In the genomic region with DNA sequence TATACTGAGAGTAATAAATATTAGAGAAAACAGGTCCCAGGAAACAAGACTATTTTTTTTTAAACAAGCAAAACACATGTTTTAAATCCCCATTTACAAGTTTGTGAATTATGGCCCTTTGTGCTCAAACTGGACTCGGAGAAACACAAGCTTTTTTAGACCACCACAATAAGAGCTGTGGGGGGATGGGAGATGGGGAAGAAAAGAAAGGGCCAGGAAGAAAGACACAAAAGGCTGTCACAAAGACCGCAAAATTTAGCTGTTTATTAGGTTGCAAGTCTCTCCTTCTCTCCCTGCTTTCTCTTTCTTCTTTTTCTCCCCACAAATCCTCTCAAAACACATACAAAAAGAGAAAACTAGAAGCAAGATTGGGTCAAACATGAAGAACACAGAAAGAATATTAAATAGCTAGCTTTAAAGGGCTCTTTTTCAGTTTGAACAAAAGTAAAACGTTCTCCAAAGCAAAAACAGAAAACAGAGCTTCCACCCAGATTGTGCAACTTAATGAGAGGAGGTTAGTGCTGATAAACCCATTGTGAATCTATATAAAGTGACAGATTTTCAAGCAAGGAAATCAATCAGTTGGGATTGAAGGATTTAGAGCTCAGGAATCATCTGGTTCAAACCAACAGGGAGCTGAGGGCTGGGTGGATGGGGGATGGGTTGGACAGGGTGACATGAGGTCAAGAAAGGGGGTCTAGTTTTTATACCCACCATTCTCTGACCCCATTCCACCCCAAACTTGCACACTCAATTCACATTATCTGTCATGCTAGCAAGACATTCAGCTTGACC, we compare ENCODE assay signal across 13 cellular contexts.
DNase-seq lines count a peak whose midpoint lies in the region.
"Had no signal": no experiment of that assay in that cellular context is flagged by ENCODE, and none has a peak within 500 bp of the region (broad histone marks: within the 10 kb centered on the region; RNA-seq: fewer than 3 reads in every experiment).

No MANE protein-coding gene starts in this region.

- H3K27me3 ChIP-seq in BLaER1 treated with 17β-estradiol and CSF1 and Interleukin-3, amounts not matched to agents 10 nM and 100 nM, result no peaks in the 10 kb centered on the region
- no peaks in the 10 kb centered on the region for H3K27me3 ChIP-seq in iPS-18a (ENCODE audit: control insufficient read depth, insufficient read depth, low read length)

- no peak overlapping the region for H3K4me3 ChIP-seq in BLaER1 treated with 17β-estradiol and CSF1 and Interleukin-3, amounts not matched to agents 10 nM and 100 nM
- peak overlapping the region; percentile 43 for H3K4me3 ChIP-seq in iPS-18a (ENCODE audit: low read length)

- peaks cover 9 to 30% (median 26%) of the 10 kb centered on the region in 10 experiments; a peak in 18 of 20 replicates for H3K4me1 ChIP-seq in BLaER1 treated with 17β-estradiol and CSF1 and Interleukin-3, amounts not matched to agents 10 nM and 100 nM
- peaks cover 49% of the 10 kb centered on the region for H3K4me1 ChIP-seq in iPS-18a (ENCODE audit: control insufficient read depth, low read depth, low read length)

- DNase-seq in caudate nucleus (lab: John Stamatoyannopoulos, UW) (peak in 3 of 61 donors; percentile 27 to 39 (median 33)), retina (peak; percentile 73), GF-D8 (lab: John Stamatoyannopoulos, UW) (no peak)
- DNase-seq in activated CD4-positive, alpha-beta T cell treated with anti-CD3 and anti-CD28 coated beads for 48 hours, result no peak
- DNase-seq in activated CD4-positive, alpha-beta T cell treated with anti-CD3 and anti-CD28 coated beads for 1 hour, result no peak
- DNase-seq in activated CD8-positive, alpha-beta memory T cell treated with anti-CD3 and anti-CD28 coated beads, Interleukin-2, amount 50 U/mL, for 48 hours, result no peak
- DNase-seq: activated CD8-positive, alpha-beta memory T cell treated with anti-CD3 and anti-CD28 coated beads for 24 hours; activated naive CD8-positive, alpha-beta T cell treated with anti-CD3 and anti-CD28 coated beads, Interleukin-2, amount 10 ng/mL, durations not matched to agents 7 days and 5 days; DMS79 treated with DMSO at 0.1 percent for 48 hours; OCI-M1; stimulated activated CD4-positive, alpha-beta T cell treated with anti-CD3 and anti-CD28 coated beads, Interleukin-2, amount 100 ng/mL, for 48 hours had no signal

- no peak overlapping the region; a peak in 1 of 22 replicates for H3K9ac ChIP-seq in BLaER1 treated with 17β-estradiol and CSF1 and Interleukin-3, amounts not matched to agents 10 nM and 100 nM
- peak overlapping the region; percentile 80 for H3K9ac ChIP-seq in iPS-18a (ENCODE audit: low read length)

- H4K20me1 ChIP-seq in BLaER1 treated with 17β-estradiol and CSF1 and Interleukin-3, amounts not matched to agents 10 nM and 100 nM, result 0 out of 22 replicates have a peak, but pooled peaks cover 0 to 4% (median 0%) of the 10 kb centered on the region in 11 experiments

- peaks cover 0 to 27% (median 4%) of the 10 kb centered on the region in 11 experiments; a peak in 4 of 22 replicates for H3K9me3 ChIP-seq in BLaER1 treated with 17β-estradiol and CSF1 and Interleukin-3, amounts not matched to agents 10 nM and 100 nM (replicated peaks in 1 of 11)
- H3K9me3 ChIP-seq in iPS-18a (ENCODE audit: control insufficient read depth, low read depth, low read length), result no peaks in the 10 kb centered on the region

- H3K36me3 ChIP-seq in BLaER1 treated with 17β-estradiol and CSF1 and Interleukin-3, amounts not matched to agents 10 nM and 100 nM, result peaks cover 39 to 92% (median 64%) of the 10 kb centered on the region in 11 experiments
- no peaks in the 10 kb centered on the region for H3K36me3 ChIP-seq in iPS-18a (ENCODE audit: control insufficient read depth, low read depth, low read length)

- H3K4me2 ChIP-seq in BLaER1 treated with 17β-estradiol and CSF1 and Interleukin-3, amounts not matched to agents 10 nM and 100 nM, result peak overlapping the region in 8 of 11 experiments; percentile 8 to 37 (median 34); a peak in 5 of 22 replicates

- no peak overlapping the region for H3K27ac ChIP-seq in BLaER1 treated with 17β-estradiol and CSF1 and Interleukin-3, amounts not matched to agents 10 nM and 100 nM
- peak overlapping the region; percentile 93 for H3K27ac ChIP-seq in caudate nucleus (ENCODE audit: low read depth, low read length)
- H3K27ac ChIP-seq in iPS-18a (ENCODE audit: low read length), result peak overlapping the region; percentile 59

Comparison
In these comparisons a context has a peak if more than half of its experiments do, and no peak if none do; other contexts are left out.
1. H3K27ac ChIP-seq: peak in caudate nucleus (single experiment) and iPS-18a (single experiment); none in BLaER1 treated with 17β-estradiol and CSF1 and Interleukin-3, amounts not matched to agents 10 nM and 100 nM (0 of 11).